1 cellular context compared by ENCODE assay signal in genomic region chr1:222713091-222714012, GRCh38.
A peak's percentile ranks its signal among the peaks of the same experiment; 100 is the strongest.
TF ChIP-seq lines count a peak whose summit lies in the region.

No MANE protein-coding gene starts in this region.

TF ChIP-seq in HepG2, 621 proteins besides CTCF, POLR2A, EP300 and RAD21 (continued from another document and continues in another):
- TF ChIP-seq LBX2 (CRISPR knock-in tag; IDR thresholded peaks at IDR 0.05; ENCODE audit: borderline replicate concordance) (no peak), ATF4 (CRISPR knock-in tag; IDR thresholded peaks at IDR 0.05) (no peak), NFIC (IDR thresholded peaks at IDR 0.05; ENCODE audit: low read length) (0 out of 2 replicates have a peak, but pooled peaks have one; percentile 4), TSC22D2 (CRISPR knock-in tag; IDR thresholded peaks at IDR 0.05; ENCODE audit: borderline replicate concordance) (no peak), ZNF317 (CRISPR knock-in tag; IDR thresholded peaks at IDR 0.05) (0 out of 2 replicates have a peak, but pooled peaks have one; percentile 47), ZNF629 (CRISPR knock-in tag; conservative IDR thresholded peaks at IDR 0.05) (no peak), TFDP2 (CRISPR knock-in tag; IDR thresholded peaks at IDR 0.05) (no peak; the same call in 1 of the 2 replicates), RBAK (CRISPR knock-in tag; IDR thresholded peaks at IDR 0.05) (no peak), TAF15 (IDR thresholded peaks at IDR 0.05; ENCODE audit: low read depth, low read length, poor library complexity, severe bottlenecking) (no peak), ZBTB46 (CRISPR knock-in tag; IDR thresholded peaks at IDR 0.05; ENCODE audit: borderline replicate concordance) (no peak), AFF4 (CRISPR knock-in tag; IDR thresholded peaks at IDR 0.05) (no peak), SALL2 (CRISPR knock-in tag; IDR thresholded peaks at IDR 0.05) (no peak), FOXJ3 (CRISPR knock-in tag; IDR thresholded peaks at IDR 0.05; ENCODE audit: borderline replicate concordance) (0 out of 2 replicates have a peak, but pooled peaks have one; percentile 24), GTF2F1 (IDR thresholded peaks at IDR 0.05; ENCODE audit: low read length) (no peak), ZNF607 (CRISPR knock-in tag; IDR thresholded peaks at IDR 0.05; ENCODE audit: borderline replicate concordance) (no peak; the same call in 1 of the 2 replicates), ZNF275 (CRISPR knock-in tag; IDR thresholded peaks at IDR 0.05; ENCODE audit: borderline replicate concordance) (peak; percentile 31; the same call in 1 of the 2 replicates), ZBED4 (CRISPR knock-in tag; IDR thresholded peaks at IDR 0.05; ENCODE audit: borderline replicate concordance) (no peak), NFYC (CRISPR knock-in tag; IDR thresholded peaks at IDR 0.05) (0 out of 2 replicates have a peak, but pooled peaks have one; percentile 27), TBX3 (IDR thresholded peaks at IDR 0.05; ENCODE audit: borderline replicate concordance) (no peak), EEA1 (CRISPR knock-in tag; IDR thresholded peaks at IDR 0.05; ENCODE audit: borderline replicate concordance) (no peak), ATAD3A (CRISPR knock-in tag; IDR thresholded peaks at IDR 0.05) (no peak), ZFP1 (CRISPR knock-in tag; IDR thresholded peaks at IDR 0.05) (no peak), ZNF75D (CRISPR knock-in tag; IDR thresholded peaks at IDR 0.05; ENCODE audit: borderline replicate concordance) (no peak), ZNF513 (CRISPR knock-in tag; conservative IDR thresholded peaks at IDR 0.05) (no peak), ZMAT5 (CRISPR knock-in tag; IDR thresholded peaks at IDR 0.05; ENCODE audit: borderline replicate concordance, low read depth) (no peak), HDAC2 (CRISPR knock-in tag; IDR thresholded peaks at IDR 0.05) (no peak), ZNF775 (CRISPR knock-in tag; IDR thresholded peaks at IDR 0.05; ENCODE audit: borderline replicate concordance) (no peak), CBX1 (IDR thresholded peaks at IDR 0.05; ENCODE audit: low read depth) (no peak), PLRG1 (conservative IDR thresholded peaks at IDR 0.05) (no peak), ZNF350 (CRISPR knock-in tag; IDR thresholded peaks at IDR 0.05; ENCODE audit: borderline replicate concordance, low read depth) (peak; percentile 64), SKIL (CRISPR knock-in tag; IDR thresholded peaks at IDR 0.05; ENCODE audit: borderline replicate concordance) (no peak), ZBTB20 (CRISPR knock-in tag; IDR thresholded peaks at IDR 0.05; ENCODE audit: borderline replicate concordance, low read depth) (peak; percentile 77; the same call in 1 of the 2 replicates), ZNF737 (CRISPR knock-in tag; IDR thresholded peaks at IDR 0.05; ENCODE audit: borderline replicate concordance) (no peak), REL (CRISPR knock-in tag; conservative IDR thresholded peaks at IDR 0.05) (0 out of 2 replicates have a peak, but pooled peaks have one; percentile 10), ZNF782 (CRISPR knock-in tag; IDR thresholded peaks at IDR 0.05; ENCODE audit: borderline replicate concordance) (no peak), ZNF143 (CRISPR knock-in tag; IDR thresholded peaks at IDR 0.05) (peak; percentile 20; the same call in 1 of the 2 replicates), ZBTB44 (CRISPR knock-in tag; IDR thresholded peaks at IDR 0.05) (no peak), MIXL1 (CRISPR knock-in tag; IDR thresholded peaks at IDR 0.05) (0 out of 2 replicates have a peak, but pooled peaks have one; percentile 31), CCDC6 (CRISPR knock-in tag; IDR thresholded peaks at IDR 0.05) (peak; percentile 55; the same call in 1 of the 2 replicates), HMGA1 (CRISPR knock-in tag; conservative IDR thresholded peaks at IDR 0.05) (no peak), MXI1 (IDR thresholded peaks at IDR 0.05; ENCODE audit: borderline replicate concordance, low read depth, low read length) (peak; percentile 67; the same call in 1 of the 3 replicates), KLF13 (CRISPR knock-in tag; IDR thresholded peaks at IDR 0.05) (no peak), ZNF496 (CRISPR knock-in tag; IDR thresholded peaks at IDR 0.05; ENCODE audit: insufficient replicate concordance) (no peak), NFATC3 (CRISPR knock-in tag; IDR thresholded peaks at IDR 0.05) (no peak), CENPX (CRISPR knock-in tag; IDR thresholded peaks at IDR 0.05) (no peak)
